Comparison of ENCODE assay signal across 18 cellular contexts in genomic region chr14:53016491-53016890, GRCh38.
DNase-seq lines count a peak whose midpoint lies in the region; ATAC-seq and TF ChIP-seq lines count a peak whose summit lies in the region.
"Had no signal": no experiment of that assay in that cellular context is flagged by ENCODE, and none has a peak within 500 bp of the region (broad histone marks: within the 10 kb centered on the region; RNA-seq: fewer than 3 reads in every experiment).

No MANE protein-coding gene starts in this region.

- peaks cover 8 to 10% of the 10 kb centered on the region in 2 donors for H3K27me3 Mint-ChIP-seq in natural killer cell (ENCODE audit: low read depth in 2 of 2)

- H2BK12ac ChIP-seq in trophoblast cell (ENCODE audit: low read length), result no peak overlapping the region

- H4K8ac ChIP-seq in trophoblast cell (ENCODE audit: low read depth, low read length), result no peak overlapping the region

- H3K4me3 Mint-ChIP-seq in natural killer cell, result no peak overlapping the region
- H3K4me3 Mint-ChIP-seq: CD4-positive, alpha-beta T cell; GM23338 had no signal

- DNase-seq in EH (ENCODE audit: low read depth), result peak; percentile 75
- DNase-seq in adipocyte (ENCODE audit: low read depth), result peak; percentile 53
- peak; percentile 44 for DNase-seq in fibroblast of peridontal ligament (ENCODE audit: extremely low read depth)
- peak; percentile 60 to 89 for DNase-seq in trophoblast cell
- DNase-seq in kidney tubule cell (ENCODE audit: low spot score), result no peak
- DNase-seq in natural killer cell, result no peak
- DNase-seq in RKO (ENCODE audit: low spot score), result no peak
- DNase-seq: BE2C; CD4-positive, alpha-beta T cell; DMS53; NCI-H1417 treated with DMSO at 0.1 percent for 48 hours; NCI-H2029 treated with DMSO at 0.1 percent for 48 hours; NCI-H2171 treated with DMSO at 0.1 percent for 48 hours; NCI-H774; SJCRH30 had no signal

- intact Hi-C loops in natural killer cell (cut with micrococcal nuclease), result no loop called here

- H3K14ac ChIP-seq in trophoblast cell (ENCODE audit: low read length), result no peak overlapping the region

- no peak for TF ChIP-seq CTCF in natural killer cell (IDR thresholded peaks at IDR 0.05)

- H3K9me3 ChIP-seq in adipocyte (ENCODE audit: control insufficient read depth, low read length) (no peaks in the 10 kb centered on the region), trophoblast cell (ENCODE audit: insufficient read depth, low read depth, low read length) (no peaks in the 10 kb centered on the region)
- H3K9me3 ChIP-seq: BE2C, SJCRH30 had no signal

- H3K27ac ChIP-seq in trophoblast cell (ENCODE audit: low read depth, low read length), result peak overlapping the region; percentile 51
- H3K27ac ChIP-seq: RWPE1, SJCRH30 had no signal

- peaks cover 6% of the 10 kb centered on the region for H3K36me3 Mint-ChIP-seq in natural killer cell

- H3K4me3 ChIP-seq in adipocyte (ENCODE audit: low read length) (no peak overlapping the region), trophoblast cell (ENCODE audit: low read depth, low read length) (no peak overlapping the region)
- H3K4me3 ChIP-seq: GM23338, SJCRH30 had no signal

- no peaks in the 10 kb centered on the region for H3K36me3 ChIP-seq in adipocyte (ENCODE audit: control insufficient read depth, insufficient read depth, low read length, severe bottlenecking)
- no peaks in the 10 kb centered on the region for H3K36me3 ChIP-seq in trophoblast cell (ENCODE audit: control insufficient read depth in 1 of 2, insufficient read depth in 2 of 2, low read length in 2 of 2)
- H3K36me3 ChIP-seq: BE2C, SJCRH30 had no signal

- no peaks in the 10 kb centered on the region for H3K79me1 ChIP-seq in trophoblast cell (ENCODE audit: low read length)

- no peak overlapping the region for H3K4ac ChIP-seq in trophoblast cell (ENCODE audit: low read depth, low read length)

- H3K18ac ChIP-seq in trophoblast cell (ENCODE audit: low read length), result no peak overlapping the region

- H4K12ac ChIP-seq in trophoblast cell (ENCODE audit: low read depth, low read length), result no peak overlapping the region

- H3K27ac Mint-ChIP-seq in natural killer cell, result no peak overlapping the region
- H3K27ac Mint-ChIP-seq: CD4-positive, alpha-beta T cell; GM23338 had no signal

- no peak overlapping the region for H2BK5ac ChIP-seq in trophoblast cell (ENCODE audit: low read depth, low read length, poor library complexity)

- H3K9me3 Mint-ChIP-seq in natural killer cell, result peaks cover 0 to 2% of the 10 kb centered on the region in 2 donors
- H3K9me3 Mint-ChIP-seq: CD4-positive, alpha-beta T cell had no signal

- H3K4me2 ChIP-seq in trophoblast cell (ENCODE audit: low read length), result no peak overlapping the region
- H3K4me2 ChIP-seq: GM23338 had no signal

- no peak overlapping the region for H2AFZ ChIP-seq in trophoblast cell (ENCODE audit: insufficient read depth, low read length, poor library complexity)
- H2AFZ ChIP-seq: GM23338 had no signal

- no peaks in the 10 kb centered on the region for H3K4me1 Mint-ChIP-seq in natural killer cell

- peak overlapping the region; percentile 22 for H2BK120ac ChIP-seq in trophoblast cell (ENCODE audit: insufficient read depth, low read length, poor library complexity)

- H3K79me2 ChIP-seq in trophoblast cell (ENCODE audit: control insufficient read depth, insufficient read depth, low read length, poor library complexity), result no peaks in the 10 kb centered on the region

- H3K9ac ChIP-seq in adipocyte (ENCODE audit: low read length), result no peak overlapping the region
- no peak overlapping the region for H3K9ac ChIP-seq in trophoblast cell (ENCODE audit: low read length)

- no peak overlapping the region for H4K91ac ChIP-seq in trophoblast cell (ENCODE audit: low read depth, low read length)

- no peak overlapping the region for H3K23ac ChIP-seq in trophoblast cell (ENCODE audit: low read length)

- no CpG with 5 or more reads among the region's 2 CpGs for WGBS in trophoblast cell (ENCODE audit: extremely low coverage, insufficient coverage, insufficient read length)

- H2AK5ac ChIP-seq in trophoblast cell (ENCODE audit: low read length), result no peak overlapping the region

- no peak for ATAC-seq in natural killer cell
- ATAC-seq: GM23338, HCT116 had no signal

- H3K27me3 ChIP-seq in adipocyte (replicated peaks; ENCODE audit: control insufficient read depth, insufficient read depth, low read length), result no peaks in the 10 kb centered on the region
- H3K27me3 ChIP-seq in trophoblast cell (ENCODE audit: insufficient read depth, low read length), result no peaks in the 10 kb centered on the region
- H3K27me3 ChIP-seq: BE2C, SJCRH30 had no signal

- H3K4me1 ChIP-seq in adipocyte (ENCODE audit: control insufficient read depth, insufficient read depth, low read length) (peaks cover 4% of the 10 kb centered on the region), trophoblast cell (ENCODE audit: control insufficient read depth in 1 of 2, insufficient read depth in 2 of 2, low read length in 2 of 2) (peaks cover 0 to 6% of the 10 kb centered on the region in 2 experiments)
- H3K4me1 ChIP-seq: BE2C had no signal

Comparison
In these comparisons a context has a peak if more than half of its experiments do, and no peak if none do; other contexts are left out.
1. DNase-seq: peak in EH (single experiment), adipocyte (single experiment), fibroblast of peridontal ligament (single experiment) and trophoblast cell (2 of 2); none in kidney tubule cell (single experiment), natural killer cell (single experiment) and RKO (single experiment).